In the genomic region with DNA sequence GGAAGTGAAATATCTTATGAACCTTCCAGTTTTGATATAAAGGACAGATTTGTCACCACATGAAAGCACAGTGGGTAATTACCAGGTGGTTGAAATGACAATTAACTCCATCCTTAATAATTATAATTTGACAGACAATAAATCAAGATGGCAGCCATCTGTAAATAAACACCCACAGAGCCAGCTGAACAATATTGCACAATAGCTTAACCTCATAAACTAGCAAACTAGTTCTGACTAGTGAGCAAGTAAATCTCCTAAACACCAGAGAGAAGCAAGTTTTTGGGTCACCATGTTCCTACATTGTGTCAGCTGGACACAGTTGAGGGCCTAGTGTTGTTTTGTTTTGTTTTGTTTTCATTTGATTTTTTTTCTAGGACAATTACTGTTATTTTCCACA, we compare ENCODE assay signal across 24 cellular contexts.
DNase-seq lines count a peak whose midpoint lies in the region; ATAC-seq and TF ChIP-seq lines count a peak whose summit lies in the region.
"Had no signal": no experiment of that assay in that cellular context is flagged by ENCODE, and none has a peak within 500 bp of the region (broad histone marks: within the 10 kb centered on the region; RNA-seq: fewer than 3 reads in every experiment).

No MANE protein-coding gene starts in this region.

- H3K9me3 ChIP-seq in HEK293 (ENCODE audit: control insufficient read depth, insufficient read depth, low read depth, low read length) (no peaks in the 10 kb centered on the region), PC-3 (ENCODE audit: low read length) (no peaks in the 10 kb centered on the region)
- H3K9me3 ChIP-seq: adrenal gland, thoracic aorta had no signal

- TF ChIP-seq CTCF in HEK293 (tag by site-specific recombination; IDR thresholded peaks at IDR 0.05) = no peak
- no peak for TF ChIP-seq CTCF in PC-3 (conservative IDR thresholded peaks at IDR 0.05; ENCODE audit: low read depth, low read length)

- H3K4me3 ChIP-seq in HEK293 (ENCODE audit: low read depth, low read length) (no peak overlapping the region), PC-3 (ENCODE audit: low read length) (no peak overlapping the region)
- H3K4me3 ChIP-seq: adrenal gland, SK-N-MC, thoracic aorta had no signal

- DNase-seq in NCI-H1105 treated with DMSO at 0.1 percent for 48 hours (lab: John Stamatoyannopoulos, UW) (peak; percentile 90), PC-3 (peak; percentile 9), renal cortical epithelial cell (ENCODE audit: low read depth) (peak; percentile 60), cortex of kidney (lab: John Stamatoyannopoulos, UW) (no peak)
- DNase-seq in naive thymus-derived CD8-positive, alpha-beta T cell = no peak
- no peak for DNase-seq in stimulated activated effector memory CD8-positive, alpha-beta T cell treated with anti-CD3 and anti-CD28 coated beads, Interleukin-12 subunit alpha, Interleukin-12 subunit beta, amount 100 ng/mL, for 72 hours (ENCODE audit: low spot score in 2 of 2)
- DNase-seq: activated naive CD4-positive, alpha-beta T cell; activated T-cell treated with anti-CD3 and anti-CD28 coated beads, Interleukin-2, amount 50 U/mL, for 4 hours; adrenal gland; effector memory CD8-positive, alpha-beta T cell; HCEC 1CT; KBM-7; midbrain; NCI-H187 treated with DMSO at 0.1 percent for 48 hours; NCI-H446; stimulated activated CD4-positive, alpha-beta T cell treated with anti-CD3 and anti-CD28 coated beads, Interleukin-4, amount 100 ng/mL, for 4 hours; stimulated activated naive CD4-positive, alpha-beta T cell treated with Interleukin-2 at 50 U/mL for 16 hours; T-helper 17 cell had no signal

- H3K27me3 Mint-ChIP-seq in naive thymus-derived CD8-positive, alpha-beta T cell = peaks cover 0 to 5% (median 3%) of the 10 kb centered on the region in 5 donors
- H3K27me3 Mint-ChIP-seq: effector memory CD8-positive, alpha-beta T cell; natural killer cell treated with Interleukin-12 subunit alpha and Interleukin-12 subunit beta and Interleukin-15 and Interleukin-18, amount 100 ng/mL, for 72 hours; T-helper 17 cell had no signal

- POLR2A ChIA-PET in HEK293 (lab: Yijun Ruan, JAX) (no interaction called here), PC-3 (lab: Charles Lee; ENCODE audit: unreplicated experiment) (no interaction called here)
- POLR2A ChIA-PET in naive thymus-derived CD8-positive, alpha-beta T cell (lab: Charles Lee) = interaction anchor here (0.7 kb wide), 1 partner anchor 288 kb away, joined by 3 read pairs; no protein-coding TSS in a partner anchor

- no peaks in the 10 kb centered on the region for H3K27me3 ChIP-seq in PC-3 (ENCODE audit: low read length)
- H3K27me3 ChIP-seq: adrenal gland had no signal

- CTCF ChIA-PET in HEK293 (lab: Yijun Ruan, JAX) (interaction anchor here (0.9 kb wide), 1 partner anchor 9 kb away, joined by 3 read pairs; no protein-coding TSS in a partner anchor), PC-3 (lab: Charles Lee) (no interaction called here)

- no peak overlapping the region; the same call in 1 of the 2 replicates for H3K9ac ChIP-seq in PC-3 (ENCODE audit: low read length)

- no peak overlapping the region for H3K27ac Mint-ChIP-seq in naive thymus-derived CD8-positive, alpha-beta T cell
- H3K27ac Mint-ChIP-seq in stimulated activated effector memory CD8-positive, alpha-beta T cell treated with anti-CD3 and anti-CD28 coated beads, Interleukin-12 subunit alpha, Interleukin-12 subunit beta, amount 100 ng/mL, for 72 hours = no peak overlapping the region
- H3K27ac Mint-ChIP-seq: effector memory CD8-positive, alpha-beta T cell; natural killer cell treated with Interleukin-12 subunit alpha and Interleukin-12 subunit beta and Interleukin-15 and Interleukin-18, amount 100 ng/mL, for 72 hours; T-helper 17 cell had no signal

- no TSS peak for BruUV-seq in PC-3 (replicated peaks; lab: Mats Ljungman, UMichigan)

- H3K79me2 ChIP-seq in PC-3 (ENCODE audit: low read length) = no peaks in the 10 kb centered on the region

- H3K36me3 ChIP-seq in HEK293 (ENCODE audit: control insufficient read depth in 2 of 2, insufficient read depth in 1 of 2, low read length in 2 of 2) (no peaks in the 10 kb centered on the region), PC-3 (ENCODE audit: low read depth, low read length) (no peaks in the 10 kb centered on the region)
- H3K36me3 ChIP-seq: adrenal gland, thoracic aorta had no signal

- no peak overlapping the region for H3K27ac ChIP-seq in HEK293 (ENCODE audit: extremely low read depth, low read depth, low read length)
- H3K27ac ChIP-seq in PC-3 (ENCODE audit: low read length) = peak overlapping the region; percentile 71
- H3K27ac ChIP-seq: adrenal gland, RWPE1, SK-N-MC, thoracic aorta had no signal

- H4K20me1 ChIP-seq in PC-3 (ENCODE audit: low read length) = no peaks in the 10 kb centered on the region

- H3K9me3 Mint-ChIP-seq in naive thymus-derived CD8-positive, alpha-beta T cell = peaks cover 0 to 10% (median 4%) of the 10 kb centered on the region in 9 donors
- peaks cover 8% of the 10 kb centered on the region for H3K9me3 Mint-ChIP-seq in stimulated activated effector memory CD8-positive, alpha-beta T cell treated with anti-CD3 and anti-CD28 coated beads, Interleukin-12 subunit alpha, Interleukin-12 subunit beta, amount 100 ng/mL, for 72 hours
- H3K9me3 Mint-ChIP-seq: CD14-positive monocyte had no signal

- H3K4me2 ChIP-seq in PC-3 (ENCODE audit: low read length) = no peak overlapping the region

- H3K4me1 ChIP-seq in HEK293 (ENCODE audit: control insufficient read depth, insufficient read depth, low read length) = no peaks in the 10 kb centered on the region
- H3K4me1 ChIP-seq in PC-3 (ENCODE audit: insufficient read depth, low read length) = peaks cover 8% of the 10 kb centered on the region; the same call in 1 of the 2 replicates
- H3K4me1 ChIP-seq: adrenal gland had no signal

- H3F3A ChIP-seq in PC-3 (ENCODE audit: low read length, unreplicated experiment) = no peaks in the 10 kb centered on the region

- H3K9me2 ChIP-seq in PC-3 (replicated peaks; ENCODE audit: low read length) = no peaks in the 10 kb centered on the region

- no peak for ATAC-seq in PC-3
- no peak for ATAC-seq in naive thymus-derived CD8-positive, alpha-beta T cell
- ATAC-seq in stimulated activated effector memory CD8-positive, alpha-beta T cell treated with anti-CD3 and anti-CD28 coated beads, Interleukin-12 subunit alpha, Interleukin-12 subunit beta, amount 100 ng/mL, for 72 hours = no peak
- ATAC-seq: activated T-cell treated with anti-CD3 and anti-CD28 coated beads, Interleukin-2, amount 50 U/mL, for 4 hours; effector memory CD8-positive, alpha-beta T cell; natural killer cell treated with Interleukin-12 subunit alpha and Interleukin-12 subunit beta and Interleukin-15 and Interleukin-18, amount 100 ng/mL, for 72 hours; T-helper 17 cell had no signal

- no peaks in the 10 kb centered on the region for H3K4me1 Mint-ChIP-seq in naive thymus-derived CD8-positive, alpha-beta T cell
- H3K4me1 Mint-ChIP-seq in stimulated activated effector memory CD8-positive, alpha-beta T cell treated with anti-CD3 and anti-CD28 coated beads, Interleukin-12 subunit alpha, Interleukin-12 subunit beta, amount 100 ng/mL, for 72 hours = no peaks in the 10 kb centered on the region
- H3K4me1 Mint-ChIP-seq: T-helper 17 cell had no signal

- intact Hi-C loops in PC-3 (cut with micrococcal nuclease) = no loop called here

- no peaks in the 10 kb centered on the region for H3K36me3 Mint-ChIP-seq in naive thymus-derived CD8-positive, alpha-beta T cell
- no peaks in the 10 kb centered on the region for H3K36me3 Mint-ChIP-seq in stimulated activated effector memory CD8-positive, alpha-beta T cell treated with anti-CD3 and anti-CD28 coated beads, Interleukin-12 subunit alpha, Interleukin-12 subunit beta, amount 100 ng/mL, for 72 hours
- H3K36me3 Mint-ChIP-seq: CD14-positive monocyte; natural killer cell treated with Interleukin-12 subunit alpha and Interleukin-12 subunit beta and Interleukin-15 and Interleukin-18, amount 100 ng/mL, for 72 hours had no signal

- H2AFZ ChIP-seq in PC-3 (ENCODE audit: low read length) = no peak overlapping the region

- no peak overlapping the region for H3K4me3 Mint-ChIP-seq in naive thymus-derived CD8-positive, alpha-beta T cell
- no peak overlapping the region for H3K4me3 Mint-ChIP-seq in stimulated activated effector memory CD8-positive, alpha-beta T cell treated with anti-CD3 and anti-CD28 coated beads, Interleukin-12 subunit alpha, Interleukin-12 subunit beta, amount 100 ng/mL, for 72 hours
- H3K4me3 Mint-ChIP-seq: activated T-cell treated with anti-CD3 and anti-CD28 coated beads, Interleukin-2, amount 50 U/mL, for 4 hours; CD14-positive monocyte; effector memory CD8-positive, alpha-beta T cell; natural killer cell treated with Interleukin-12 subunit alpha and Interleukin-12 subunit beta and Interleukin-15 and Interleukin-18, amount 100 ng/mL, for 72 hours; T-helper 17 cell had no signal

TF ChIP-seq in HEK293, 187 proteins besides CTCF, POLR2A, EP300 and RAD21 (continues in another document):
- TF ChIP-seq ZNF274 (IDR thresholded peaks at IDR 0.05; ENCODE audit: low read length) = no peak
- TF ChIP-seq ZNF274 (tag by site-specific recombination; IDR thresholded peaks at IDR 0.05; ENCODE audit: borderline replicate concordance) = no peak
- TF ChIP-seq ZFP41 (tag by site-specific recombination; IDR thresholded peaks at IDR 0.05; ENCODE audit: borderline replicate concordance) = no peak
- TF ChIP-seq ZNF530 (tag by site-specific recombination; IDR thresholded peaks at IDR 0.05; ENCODE audit: low read depth) = no peak
- TF ChIP-seq SP7 (tag by site-specific recombination; IDR thresholded peaks at IDR 0.05) = peak; percentile 67; the same call in 1 of the 2 replicates
- TF ChIP-seq ZSCAN4 (tag by site-specific recombination; IDR thresholded peaks at IDR 0.05) = no peak

Comparison
In these comparisons a context has a peak if more than half of its experiments do, and no peak if none do; other contexts are left out.
1. DNase-seq: peak in NCI-H1105 treated with DMSO at 0.1 percent for 48 hours (single experiment), PC-3 (single experiment) and renal cortical epithelial cell (single experiment); none in naive thymus-derived CD8-positive, alpha-beta T cell (0 of 10), cortex of kidney (single experiment) and stimulated activated effector memory CD8-positive, alpha-beta T cell treated with anti-CD3 and anti-CD28 coated beads, Interleukin-12 subunit alpha, Interleukin-12 subunit beta, amount 100 ng/mL, for 72 hours (0 of 2).